1 cellular context compared by ENCODE assay signal in genomic region chr4:113406723-113407016, GRCh38.
TF ChIP-seq lines count a peak whose summit lies in the region.

No MANE protein-coding gene starts in this region.

TF ChIP-seq in WTC11, 78 proteins besides CTCF, POLR2A, EP300 and RAD21 (continued from another document):
- TF ChIP-seq, protein P1, sequence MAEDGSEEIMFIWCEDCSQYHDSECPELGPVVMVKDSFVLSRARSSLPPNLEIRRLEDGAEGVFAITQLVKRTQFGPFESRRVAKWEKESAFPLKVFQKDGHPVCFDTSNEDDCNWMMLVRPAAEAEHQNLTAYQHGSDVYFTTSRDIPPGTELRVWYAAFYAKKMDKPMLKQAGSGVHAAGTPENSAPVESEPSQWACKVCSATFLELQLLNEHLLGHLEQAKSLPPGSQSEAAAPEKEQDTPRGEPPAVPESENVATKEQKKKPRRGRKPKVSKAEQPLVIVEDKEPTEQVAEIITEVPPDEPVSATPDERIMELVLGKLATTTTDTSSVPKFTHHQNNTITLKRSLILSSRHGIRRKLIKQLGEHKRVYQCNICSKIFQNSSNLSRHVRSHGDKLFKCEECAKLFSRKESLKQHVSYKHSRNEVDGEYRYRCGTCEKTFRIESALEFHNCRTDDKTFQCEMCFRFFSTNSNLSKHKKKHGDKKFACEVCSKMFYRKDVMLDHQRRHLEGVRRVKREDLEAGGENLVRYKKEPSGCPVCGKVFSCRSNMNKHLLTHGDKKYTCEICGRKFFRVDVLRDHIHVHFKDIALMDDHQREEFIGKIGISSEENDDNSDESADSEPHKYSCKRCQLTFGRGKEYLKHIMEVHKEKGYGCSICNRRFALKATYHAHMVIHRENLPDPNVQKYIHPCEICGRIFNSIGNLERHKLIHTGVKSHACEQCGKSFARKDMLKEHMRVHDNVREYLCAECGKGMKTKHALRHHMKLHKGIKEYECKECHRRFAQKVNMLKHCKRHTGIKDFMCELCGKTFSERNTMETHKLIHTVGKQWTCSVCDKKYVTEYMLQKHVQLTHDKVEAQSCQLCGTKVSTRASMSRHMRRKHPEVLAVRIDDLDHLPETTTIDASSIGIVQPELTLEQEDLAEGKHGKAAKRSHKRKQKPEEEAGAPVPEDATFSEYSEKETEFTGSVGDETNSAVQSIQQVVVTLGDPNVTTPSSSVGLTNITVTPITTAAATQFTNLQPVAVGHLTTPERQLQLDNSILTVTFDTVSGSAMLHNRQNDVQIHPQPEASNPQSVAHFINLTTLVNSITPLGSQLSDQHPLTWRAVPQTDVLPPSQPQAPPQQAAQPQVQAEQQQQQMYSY (CRISPR knock-in tag; IDR thresholded peaks at IDR 0.05): no peak
- TF ChIP-seq PRRX2 (CRISPR knock-in tag; IDR thresholded peaks at IDR 0.05): no peak
- TF ChIP-seq FOXP1 (CRISPR knock-in tag; IDR thresholded peaks at IDR 0.05; ENCODE audit: borderline replicate concordance): no peak
- TF ChIP-seq TCF7 (CRISPR knock-in tag; IDR thresholded peaks at IDR 0.05; ENCODE audit: low read depth): no peak
- no peak for TF ChIP-seq USF1 (CRISPR knock-in tag; IDR thresholded peaks at IDR 0.05)
- no peak for TF ChIP-seq JUN (CRISPR knock-in tag; IDR thresholded peaks at IDR 0.05)
- no peak for TF ChIP-seq ELF4 (CRISPR knock-in tag; IDR thresholded peaks at IDR 0.05; ENCODE audit: low read depth)
- TF ChIP-seq HMGA2 (CRISPR knock-in tag; IDR thresholded peaks at IDR 0.05): no peak
- TF ChIP-seq, protein P2, sequence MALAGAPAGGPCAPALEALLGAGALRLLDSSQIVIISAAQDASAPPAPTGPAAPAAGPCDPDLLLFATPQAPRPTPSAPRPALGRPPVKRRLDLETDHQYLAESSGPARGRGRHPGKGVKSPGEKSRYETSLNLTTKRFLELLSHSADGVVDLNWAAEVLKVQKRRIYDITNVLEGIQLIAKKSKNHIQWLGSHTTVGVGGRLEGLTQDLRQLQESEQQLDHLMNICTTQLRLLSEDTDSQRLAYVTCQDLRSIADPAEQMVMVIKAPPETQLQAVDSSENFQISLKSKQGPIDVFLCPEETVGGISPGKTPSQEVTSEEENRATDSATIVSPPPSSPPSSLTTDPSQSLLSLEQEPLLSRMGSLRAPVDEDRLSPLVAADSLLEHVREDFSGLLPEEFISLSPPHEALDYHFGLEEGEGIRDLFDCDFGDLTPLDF (CRISPR knock-in tag; IDR thresholded peaks at IDR 0.05): no peak
- TF ChIP-seq, protein P3, sequence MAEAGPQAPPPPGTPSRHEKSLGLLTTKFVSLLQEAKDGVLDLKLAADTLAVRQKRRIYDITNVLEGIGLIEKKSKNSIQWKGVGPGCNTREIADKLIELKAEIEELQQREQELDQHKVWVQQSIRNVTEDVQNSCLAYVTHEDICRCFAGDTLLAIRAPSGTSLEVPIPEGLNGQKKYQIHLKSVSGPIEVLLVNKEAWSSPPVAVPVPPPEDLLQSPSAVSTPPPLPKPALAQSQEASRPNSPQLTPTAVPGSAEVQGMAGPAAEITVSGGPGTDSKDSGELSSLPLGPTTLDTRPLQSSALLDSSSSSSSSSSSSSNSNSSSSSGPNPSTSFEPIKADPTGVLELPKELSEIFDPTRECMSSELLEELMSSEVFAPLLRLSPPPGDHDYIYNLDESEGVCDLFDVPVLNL (CRISPR knock-in tag; IDR thresholded peaks at IDR 0.05; ENCODE audit: borderline replicate concordance, low read depth): no peak
- no peak for TF ChIP-seq SMAD4 (CRISPR knock-in tag; IDR thresholded peaks at IDR 0.05)
- no peak for TF ChIP-seq ZNF396 (CRISPR knock-in tag; IDR thresholded peaks at IDR 0.05; ENCODE audit: borderline replicate concordance)
- no peak for TF ChIP-seq USF2 (CRISPR knock-in tag; IDR thresholded peaks at IDR 0.05)
- TF ChIP-seq RORB (CRISPR knock-in tag; IDR thresholded peaks at IDR 0.05): no peak
- TF ChIP-seq, protein P4, sequence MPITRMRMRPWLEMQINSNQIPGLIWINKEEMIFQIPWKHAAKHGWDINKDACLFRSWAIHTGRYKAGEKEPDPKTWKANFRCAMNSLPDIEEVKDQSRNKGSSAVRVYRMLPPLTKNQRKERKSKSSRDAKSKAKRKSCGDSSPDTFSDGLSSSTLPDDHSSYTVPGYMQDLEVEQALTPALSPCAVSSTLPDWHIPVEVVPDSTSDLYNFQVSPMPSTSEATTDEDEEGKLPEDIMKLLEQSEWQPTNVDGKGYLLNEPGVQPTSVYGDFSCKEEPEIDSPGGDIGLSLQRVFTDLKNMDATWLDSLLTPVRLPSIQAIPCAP (CRISPR knock-in tag; IDR thresholded peaks at IDR 0.05): no peak
- no peak for TF ChIP-seq NR1H2 (CRISPR knock-in tag; IDR thresholded peaks at IDR 0.05)
TF ChIP-seq in WTC11: peak in this region for 0.
